ENCODE assay signal across 22 cellular contexts in genomic region chr20:23267909-23268308, GRCh38.
"Had no signal": no experiment of that assay in that cellular context is flagged by ENCODE, and none has a peak within 500 bp of the region (broad histone marks: within the 10 kb centered on the region; RNA-seq: fewer than 3 reads in every experiment).

No MANE protein-coding gene starts in this region.

- ATAC-seq: esophagus mucosa; gastrocnemius medialis; left lung; naive thymus-derived CD4-positive, alpha-beta T cell; sciatic nerve; stimulated activated memory B cell treated with anti-CD40 and anti-IgM and Interleukin-4, amounts not matched to agents 10 μg/mL and 1 μg/mL and 100 μg/mL, for 72 hours; stimulated activated naive CD8-positive, alpha-beta T cell treated with anti-CD3 and anti-CD28 coated beads, Interleukin-15, Interleukin-2, amounts not matched to agents 100 U/mL and 50 U/mL, for 24 hours had no signal

- H3K27me3 ChIP-seq: dorsolateral prefrontal cortex, gastrocnemius medialis, left lung, neural progenitor cell, transverse colon had no signal

- H3K4me1 ChIP-seq: parathyroid adenoma, transverse colon had no signal

- H3K27ac ChIP-seq: dorsolateral prefrontal cortex, epithelial cell of prostate, gastrocnemius medialis, left lung, neural progenitor cell, parathyroid adenoma, thoracic aorta, transverse colon had no signal

- DNase-seq: cerebellar nuclear complex; dorsolateral prefrontal cortex; effector CD4-positive, alpha-beta T cell; foreskin fibroblast; gastrocnemius medialis; head of caudate nucleus; kidney; left lung; mesendoderm; midbrain; naive thymus-derived CD4-positive, alpha-beta T cell; stimulated activated CD4-positive, alpha-beta T cell treated with anti-CD3 and anti-CD28 coated beads, Interleukin-4, amount 100 ng/mL, for 4 hours; stimulated activated naive CD8-positive, alpha-beta T cell treated with anti-CD3 and anti-CD28 coated beads, Interleukin-15, Interleukin-2, amounts not matched to agents 100 U/mL and 50 U/mL, for 24 hours; substantia nigra; transverse colon had no signal

- H3K36me3 ChIP-seq: gastrocnemius medialis, left lung, neural progenitor cell, thoracic aorta, transverse colon had no signal

- H3K9me3 ChIP-seq: gastrocnemius medialis, thoracic aorta, transverse colon had no signal

- H3K4me3 ChIP-seq: dorsolateral prefrontal cortex, gastrocnemius medialis, left lung, neural progenitor cell, thoracic aorta, transverse colon had no signal
